8 cellular contexts compared by ENCODE assay signal in genomic region chr7:44580945-44581344, GRCh38. TPM values are rescaled to one million over a fixed set of nuclear protein-coding genes. Genes with fewer than 3 reads are reported as not detected.
DNase-seq lines count a peak whose midpoint lies in the region; ATAC-seq and TF ChIP-seq lines count a peak whose summit lies in the region.

No MANE protein-coding gene starts in this region.

- H3K4me1 ChIP-seq in OCI-LY1 (ENCODE audit: insufficient read depth, low read length, severe bottlenecking) (peaks cover 25% of the 10 kb centered on the region), ovary (ENCODE audit: insufficient read depth) (peaks cover 7% of the 10 kb centered on the region)

- no peak overlapping the region for H2AFZ ChIP-seq in OCI-LY1 (ENCODE audit: low read length)

- no peak for TF ChIP-seq EP300 in ovary (IDR thresholded peaks at IDR 0.05)

- H3K27me3 ChIP-seq in OCI-LY1 (ENCODE audit: insufficient read depth, low read length) (no peaks in the 10 kb centered on the region), ovary (no peaks in the 10 kb centered on the region)

- no peak for TF ChIP-seq CTCF in Calu3 (IDR thresholded peaks at IDR 0.05; ENCODE audit: unreplicated experiment)
- no peak for TF ChIP-seq CTCF in OCI-LY1 (IDR thresholded peaks at IDR 0.05; ENCODE audit: low read length)
- TF ChIP-seq CTCF in epithelial cell of esophagus (IDR thresholded peaks at IDR 0.05; ENCODE audit: insufficient read depth, low read depth, low read length, missing control alignments): no peak
- TF ChIP-seq CTCF in ovary (IDR thresholded peaks at IDR 0.05): no peak

- H3K27ac ChIP-seq in OCI-LY1 (ENCODE audit: low read depth, low read length, poor library complexity, severe bottlenecking) (peak overlapping the region; percentile 68), ovary (no peak overlapping the region)

- H4K20me1 ChIP-seq in OCI-LY1 (ENCODE audit: insufficient read depth, low read length): no peaks in the 10 kb centered on the region

- peaks cover 18% of the 10 kb centered on the region for H3K4me1 Mint-ChIP-seq in Calu3 (ENCODE audit: low read depth, unreplicated experiment)

- DNase-seq in Calu3 (no peak), epithelial cell of esophagus (ENCODE audit: low read depth) (no peak), ovary (no peak), mesenteric fat pad (ENCODE audit: low spot score) (no peak), NOMO-1 treated with DMSO at 0.1 percent for 48 hours (lab: John Stamatoyannopoulos, UW; ENCODE audit: unreplicated experiment) (no peak), DMS114 treated with DMSO at 0.1 percent for 48 hours (lab: John Stamatoyannopoulos, UW; ENCODE audit: unreplicated experiment) (no peak)

- no peak for ATAC-seq in HG03039 (IDR thresholded peaks at IDR 0.05; ENCODE audit: unreplicated experiment)

- H3K9me3 ChIP-seq in OCI-LY1 (ENCODE audit: low read length): no peaks in the 10 kb centered on the region
- H3K9me3 ChIP-seq in ovary: no peaks in the 10 kb centered on the region

- BruUV-seq in Calu3 (replicated peaks; lab: Mats Ljungman, UMichigan): no TSS peak

- peaks cover 39% of the 10 kb centered on the region for H3K36me3 ChIP-seq in OCI-LY1 (ENCODE audit: insufficient read depth, low read length)
- no peaks in the 10 kb centered on the region for H3K36me3 ChIP-seq in ovary

- H3K36me3 Mint-ChIP-seq in Calu3 (ENCODE audit: insufficient read depth, unreplicated experiment): peaks cover 70% of the 10 kb centered on the region

- peak overlapping the region; percentile 92 for H3K4me2 ChIP-seq in OCI-LY1 (ENCODE audit: low read length)

- TF ChIP-seq POLR2A in ovary (IDR thresholded peaks at IDR 0.05): no peak

- WGBS in ovary, 3 donors: 63 to 70% (median 63%) methylated on average over 6 of the region's 6 CpGs

- intact Hi-C loops in Calu3 (cut with micrococcal nuclease; ENCODE audit: unreplicated experiment) (no loop called here), ovary (cut with DNase I) (loop anchor here in 2 of 4 donors (5.0 to 10.0 kb wide), 2 partner anchors 174 to 266 kb away; partner anchors contain the start of gene H2AZ2 (in 1 of the 2))

- peak overlapping the region; percentile 95 for H3K9ac ChIP-seq in OCI-LY1 (ENCODE audit: low read length)

- CTCF ChIA-PET in Calu3 (lab: Charles Lee): interaction anchor here (2.4 kb wide), 1 partner anchor 16 kb away, joined by 10 read pairs; no protein-coding TSS in a partner anchor

- H3K9me3 Mint-ChIP-seq in Calu3 (ENCODE audit: low read depth, unreplicated experiment): no peaks in the 10 kb centered on the region

- H3K4me3 Mint-ChIP-seq in Calu3 (ENCODE audit: low read depth, unreplicated experiment): peak overlapping the region; percentile 93

- H3K4me3 ChIP-seq in OCI-LY1 (ENCODE audit: low read depth, low read length, poor library complexity, severe bottlenecking) (peak overlapping the region; percentile 86), epithelial cell of esophagus (ENCODE audit: low read length) (peak overlapping the region; percentile 79), ovary (peak overlapping the region; percentile 99)

- H3F3A ChIP-seq in OCI-LY1 (ENCODE audit: insufficient read depth, low read length): no peaks in the 10 kb centered on the region

- H3K79me2 ChIP-seq in OCI-LY1 (ENCODE audit: insufficient read depth, low read length): peaks cover 7% of the 10 kb centered on the region

- H3K27ac Mint-ChIP-seq in Calu3 (ENCODE audit: unreplicated experiment): peak overlapping the region; percentile 81

- H3K9me2 ChIP-seq in OCI-LY1 (ENCODE audit: low read depth, low read length): no peaks in the 10 kb centered on the region

- no peaks in the 10 kb centered on the region for H3K27me3 Mint-ChIP-seq in Calu3 (ENCODE audit: unreplicated experiment)

RNA-seq across cellular contexts. Expression of gene TMED4, which starts 1.1 kb away (rescaled TPM):
- total RNA-seq in Calu3 (2022) (115 and 128 TPM in 2 replicates), ovary (100 to 1,000 TPM in 2 of 7 donors, 10 to 100 TPM in 5; 74.9 to 155 (median 95.9) TPM), mesenteric fat pad (56.3 TPM)
- 100 to 1,000 TPM in 1 of 2 donors, 10 to 100 TPM in 1; 79.3 to 106 TPM for polyA plus RNA-seq in ovary

RNA-seq across cellular contexts. Expression of gene DDX56, which starts 7.2 kb away (rescaled TPM):
- total RNA-seq in Calu3 (2022) (157 and 168 TPM in 2 replicates), ovary (10 to 100 TPM; 33.6 to 78.4 (median 53.4) TPM), mesenteric fat pad (64.1 TPM)
- polyA plus RNA-seq in ovary: 10 to 100 TPM; 39.2 to 43.4 TPM

RNA-seq across cellular contexts. Expression of gene OGDH, which starts 25.5 kb away (rescaled TPM):
- total RNA-seq in Calu3 (2022) (100 and 105 TPM in 2 replicates), ovary (10 to 100 TPM; 25.9 to 84.6 (median 59.3) TPM), mesenteric fat pad (102 TPM)
- 10 to 100 TPM; 24.4 to 49.2 TPM for polyA plus RNA-seq in ovary

RNA-seq across cellular contexts. Expression of gene NPC1L1, which starts 39.8 kb away (rescaled TPM):
- 45.0 and 46.0 TPM in 2 replicates for total RNA-seq in Calu3 (2022)
- under 1 TPM; 0.05 to 0.28 (median 0.24) TPM for total RNA-seq in ovary
- under 1 TPM; 0.18 to 0.22 TPM for polyA plus RNA-seq in ovary
- total RNA-seq in mesenteric fat pad: 0.29 TPM
